In the genomic region with DNA sequence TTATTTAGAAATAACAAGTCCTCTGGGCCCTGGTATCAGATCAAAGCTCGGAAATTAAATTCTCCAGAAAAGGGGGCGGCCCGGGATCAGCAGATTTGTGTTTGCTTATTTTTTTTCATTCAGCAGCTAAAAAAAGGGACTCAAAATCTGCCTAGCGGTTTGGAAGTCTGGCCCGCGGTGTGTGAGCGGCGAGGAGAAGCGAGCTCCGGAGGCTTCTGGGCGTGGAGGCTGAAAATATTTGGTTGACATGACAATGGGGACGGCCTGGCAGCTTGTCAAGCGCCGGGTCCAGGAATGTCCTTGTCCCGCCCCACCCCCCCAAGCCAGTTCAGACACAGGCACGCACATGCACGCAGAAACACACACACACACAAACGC, we compare ENCODE assay signal across 9 cellular contexts. TPM values are rescaled to one million over a fixed set of nuclear protein-coding genes. Genes with fewer than 3 reads are reported as not detected.
DNase-seq lines count a peak whose midpoint lies in the region; ATAC-seq and TF ChIP-seq lines count a peak whose summit lies in the region.
"Had no signal": no experiment of that assay in that cellular context is flagged by ENCODE, and none has a peak within 500 bp of the region (broad histone marks: within the 10 kb centered on the region; RNA-seq: fewer than 3 reads in every experiment).

No MANE protein-coding gene starts in this region.

- H3K27me3 ChIP-seq in RWPE2 (ENCODE audit: insufficient read depth, poor library complexity, severe bottlenecking): no peaks in the 10 kb centered on the region
- H3K27me3 ChIP-seq in psoas muscle (ENCODE audit: insufficient read depth in 3 of 3, low read length in 2 of 3): peaks cover 0 to 12% (median 3%) of the 10 kb centered on the region in 3 donors

- peaks cover 4% of the 10 kb centered on the region for H3K4me1 ChIP-seq in RWPE2 (ENCODE audit: insufficient read depth, poor library complexity, severe bottlenecking)
- peaks cover 13% of the 10 kb centered on the region for H3K4me1 ChIP-seq in psoas muscle

- ATAC-seq in RWPE2 (ENCODE audit: low read depth): 0 out of 3 replicates have a peak, but pooled peaks have one; percentile 29
- no peak for ATAC-seq in psoas muscle
- no peak for ATAC-seq in activated CD8-positive, alpha-beta T cell treated with anti-CD3 and anti-CD28 coated beads for 36 hours

- H3K36me3 ChIP-seq in RWPE2 (ENCODE audit: low read depth) (no peaks in the 10 kb centered on the region), psoas muscle (ENCODE audit: insufficient read depth in 1 of 2, low read depth in 1 of 2) (no peaks in the 10 kb centered on the region)

- no peak overlapping the region for H3K4me3 ChIP-seq in RWPE2 (ENCODE audit: severe bottlenecking)
- peak overlapping the region; percentile 59 for H3K4me3 ChIP-seq in psoas muscle

- 9 to 11% (median 10%) methylated on average over 18 of the region's 18 CpGs for WGBS in psoas muscle, 3 donors

- CTCF ChIA-PET in activated CD8-positive, alpha-beta T cell treated with anti-CD3 and anti-CD28 coated beads for 36 hours (lab: Charles Lee): interaction anchor here (0.7 to 2.1 kb wide), 19 partner anchors 11 to 542 kb away, joined by 3 to 10 read pairs (median 3); partner anchors contain the start of gene GET4

- no peak overlapping the region for H3K4me3 Mint-ChIP-seq in activated CD8-positive, alpha-beta T cell treated with anti-CD3 and anti-CD28 coated beads for 36 hours
- H3K4me3 Mint-ChIP-seq: natural killer cell treated with Interleukin-12 subunit alpha and Interleukin-12 subunit beta and Interleukin-15 and Interleukin-18, amount 100 ng/mL, for 72 hours had no signal

- POLR2A ChIA-PET in activated CD8-positive, alpha-beta T cell treated with anti-CD3 and anti-CD28 coated beads for 36 hours (lab: Charles Lee): no interaction called here

- no peaks in the 10 kb centered on the region for H3K9me3 ChIP-seq in RWPE2 (ENCODE audit: severe bottlenecking)
- H3K9me3 ChIP-seq in psoas muscle: no peaks in the 10 kb centered on the region

- peak; percentile 57 for DNase-seq in Caki2 (ENCODE audit: low read depth)
- DNase-seq in RWPE2 (ENCODE audit: low spot score): peak; percentile 46
- peak; percentile 63 for DNase-seq in foreskin melanocyte
- DNase-seq in psoas muscle: peak in 1 of 2 donors; percentile 63
- no peak for DNase-seq in NOMO-1 (lab: John Stamatoyannopoulos, UW; ENCODE audit: unreplicated experiment in 2 of 2)
- DNase-seq in iPS-NIHi11 (ENCODE audit: low spot score): no peak
- no peak for DNase-seq in activated CD8-positive, alpha-beta T cell treated with anti-CD3 and anti-CD28 coated beads for 36 hours
- DNase-seq in DMS53 (lab: John Stamatoyannopoulos, UW): no peak

- no peaks in the 10 kb centered on the region for H3K27me3 Mint-ChIP-seq in activated CD8-positive, alpha-beta T cell treated with anti-CD3 and anti-CD28 coated beads for 36 hours

- intact Hi-C loops in psoas muscle (cut with DNase I): loop anchor here (2.0 to 5.0 kb wide), 2 partner anchors 184 to 187 kb away; partner anchors contain the start of gene PDGFA (in 1 of the 2)
- intact Hi-C loops in activated CD8-positive, alpha-beta T cell treated with anti-CD3 and anti-CD28 coated beads for 36 hours (cut with micrococcal nuclease): no loop called here

- H3K4me1 Mint-ChIP-seq in activated CD8-positive, alpha-beta T cell treated with anti-CD3 and anti-CD28 coated beads for 36 hours (ENCODE audit: low read depth): peaks cover 12% of the 10 kb centered on the region

- peaks cover 13% of the 10 kb centered on the region for H3K9me3 Mint-ChIP-seq in activated CD8-positive, alpha-beta T cell treated with anti-CD3 and anti-CD28 coated beads for 36 hours

- no peak for TF ChIP-seq CTCF in RWPE2 (IDR thresholded peaks at IDR 0.05; ENCODE audit: poor library complexity, severe bottlenecking)
- TF ChIP-seq CTCF in psoas muscle (IDR thresholded peaks at IDR 0.05): no peak
- TF ChIP-seq CTCF in activated CD8-positive, alpha-beta T cell treated with anti-CD3 and anti-CD28 coated beads for 36 hours (IDR thresholded peaks at IDR 0.05): no peak

- in situ Hi-C loops in Caki2 (cut with HindIII; ENCODE audit: low pct_unique_long_range_greater_than_20kb, low sequenced_read_pairs): no loop called here

- H3K27ac ChIP-seq in RWPE2 (ENCODE audit: poor library complexity, severe bottlenecking) (peak overlapping the region; percentile 19), psoas muscle (no peak overlapping the region)

- H3K27ac Mint-ChIP-seq in activated CD8-positive, alpha-beta T cell treated with anti-CD3 and anti-CD28 coated beads for 36 hours: no peak overlapping the region
- H3K27ac Mint-ChIP-seq: natural killer cell treated with Interleukin-12 subunit alpha and Interleukin-12 subunit beta and Interleukin-15 and Interleukin-18, amount 100 ng/mL, for 72 hours had no signal

- no peaks in the 10 kb centered on the region for H3K36me3 Mint-ChIP-seq in activated CD8-positive, alpha-beta T cell treated with anti-CD3 and anti-CD28 coated beads for 36 hours (ENCODE audit: low read depth)
- H3K36me3 Mint-ChIP-seq: natural killer cell treated with Interleukin-12 subunit alpha and Interleukin-12 subunit beta and Interleukin-15 and Interleukin-18, amount 100 ng/mL, for 72 hours had no signal

RNA-seq across cellular contexts. Expression of gene FOXL3, which starts 43.4 kb away (rescaled TPM):
- total RNA-seq in Caki2 (2014; rRNA removed; shearing (Covaris generic); ENCODE audit: low replicate concordance): not detected in 2 replicates
- not detected for total RNA-seq in psoas muscle
- polyA plus RNA-seq in psoas muscle: not detected
- not detected for total RNA-seq in activated CD8-positive, alpha-beta T cell treated with anti-CD3 and anti-CD28 coated beads for 36 hours
- total RNA-seq: natural killer cell treated with Interleukin-12 subunit alpha and Interleukin-12 subunit beta and Interleukin-15 and Interleukin-18, amount 100 ng/mL, for 72 hours had no signal

Comparison
In these comparisons a context has a peak if more than half of its experiments do, and no peak if none do; other contexts are left out.
1. DNase-seq: peak in Caki2 (single experiment), RWPE2 (single experiment) and foreskin melanocyte (single experiment); none in NOMO-1 (0 of 2), iPS-NIHi11 (single experiment), activated CD8-positive, alpha-beta T cell treated with anti-CD3 and anti-CD28 coated beads for 36 hours (single experiment) and DMS53 (single experiment).